Comparison of ENCODE assay signal across 1 cellular context in the genomic region with DNA sequence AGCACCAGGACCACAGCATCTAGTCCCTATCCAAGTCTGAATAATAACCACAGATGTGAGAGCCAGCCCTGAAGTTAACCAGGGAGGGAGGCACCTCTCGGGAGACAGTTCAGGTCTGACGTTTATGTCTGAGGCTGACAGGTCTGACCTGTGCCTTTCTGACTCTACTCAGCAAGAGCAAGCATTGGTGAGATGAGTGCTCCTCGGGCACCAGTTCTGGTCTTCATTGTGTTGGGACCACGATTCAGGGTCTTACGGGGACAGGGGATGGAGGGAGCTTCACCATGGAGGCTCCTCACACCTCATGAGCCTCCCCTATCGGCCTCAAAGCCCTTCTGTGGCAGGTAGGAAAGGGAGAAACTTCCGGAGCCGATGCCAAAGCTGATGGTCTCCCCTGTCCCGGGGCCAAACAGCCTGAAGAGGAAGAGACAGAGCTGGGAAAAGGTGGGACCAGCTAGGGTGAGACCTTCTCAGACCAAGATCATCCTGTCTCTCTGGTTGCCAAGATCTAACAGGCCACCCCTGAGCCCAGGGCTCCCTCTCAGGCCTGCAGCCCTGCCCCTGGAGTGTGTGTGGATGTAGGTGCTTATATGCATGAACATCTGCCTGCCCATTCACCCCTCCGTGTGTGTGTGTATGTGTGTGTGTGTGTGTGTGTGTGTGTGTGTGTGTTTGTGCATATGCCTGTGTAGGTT.
A peak's percentile ranks its signal among the peaks of the same experiment; 100 is the strongest.
TF ChIP-seq lines count a peak whose summit lies in the region.

No MANE protein-coding gene starts in this region.

TF ChIP-seq in HepG2, 621 proteins besides CTCF, POLR2A, EP300 and RAD21 (continued from another document):
- TF ChIP-seq, protein P1, sequence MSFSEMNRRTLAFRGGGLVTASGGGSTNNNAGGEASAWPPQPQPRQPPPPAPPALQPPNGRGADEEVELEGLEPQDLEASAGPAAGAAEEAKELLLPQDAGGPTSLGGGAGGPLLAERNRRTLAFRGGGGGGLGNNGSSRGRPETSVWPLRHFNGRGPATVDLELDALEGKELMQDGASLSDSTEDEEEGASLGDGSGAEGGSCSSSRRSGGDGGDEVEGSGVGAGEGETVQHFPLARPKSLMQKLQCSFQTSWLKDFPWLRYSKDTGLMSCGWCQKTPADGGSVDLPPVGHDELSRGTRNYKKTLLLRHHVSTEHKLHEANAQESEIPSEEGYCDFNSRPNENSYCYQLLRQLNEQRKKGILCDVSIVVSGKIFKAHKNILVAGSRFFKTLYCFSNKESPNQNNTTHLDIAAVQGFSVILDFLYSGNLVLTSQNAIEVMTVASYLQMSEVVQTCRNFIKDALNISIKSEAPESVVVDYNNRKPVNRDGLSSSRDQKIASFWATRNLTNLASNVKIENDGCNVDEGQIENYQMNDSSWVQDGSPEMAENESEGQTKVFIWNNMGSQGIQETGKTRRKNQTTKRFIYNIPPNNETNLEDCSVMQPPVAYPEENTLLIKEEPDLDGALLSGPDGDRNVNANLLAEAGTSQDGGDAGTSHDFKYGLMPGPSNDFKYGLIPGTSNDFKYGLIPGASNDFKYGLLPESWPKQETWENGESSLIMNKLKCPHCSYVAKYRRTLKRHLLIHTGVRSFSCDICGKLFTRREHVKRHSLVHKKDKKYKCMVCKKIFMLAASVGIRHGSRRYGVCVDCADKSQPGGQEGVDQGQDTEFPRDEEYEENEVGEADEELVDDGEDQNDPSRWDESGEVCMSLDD (CRISPR knock-in tag; IDR thresholded peaks at IDR 0.05; ENCODE audit: borderline replicate concordance): no peak
- TF ChIP-seq RXRA (CRISPR knock-in tag; IDR thresholded peaks at IDR 0.05): peak; percentile 28; the same call in 1 of the 2 replicates
- TF ChIP-seq, protein P2, sequence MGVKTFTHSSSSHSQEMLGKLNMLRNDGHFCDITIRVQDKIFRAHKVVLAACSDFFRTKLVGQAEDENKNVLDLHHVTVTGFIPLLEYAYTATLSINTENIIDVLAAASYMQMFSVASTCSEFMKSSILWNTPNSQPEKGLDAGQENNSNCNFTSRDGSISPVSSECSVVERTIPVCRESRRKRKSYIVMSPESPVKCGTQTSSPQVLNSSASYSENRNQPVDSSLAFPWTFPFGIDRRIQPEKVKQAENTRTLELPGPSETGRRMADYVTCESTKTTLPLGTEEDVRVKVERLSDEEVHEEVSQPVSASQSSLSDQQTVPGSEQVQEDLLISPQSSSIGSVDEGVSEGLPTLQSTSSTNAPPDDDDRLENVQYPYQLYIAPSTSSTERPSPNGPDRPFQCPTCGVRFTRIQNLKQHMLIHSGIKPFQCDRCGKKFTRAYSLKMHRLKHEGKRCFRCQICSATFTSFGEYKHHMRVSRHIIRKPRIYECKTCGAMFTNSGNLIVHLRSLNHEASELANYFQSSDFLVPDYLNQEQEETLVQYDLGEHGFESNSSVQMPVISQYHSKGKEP (CRISPR knock-in tag; IDR thresholded peaks at IDR 0.05): no peak
- no peak for TF ChIP-seq ZFP36 (IDR thresholded peaks at IDR 0.05; ENCODE audit: borderline replicate concordance, low read depth, low read length, partially characterized antibody)
- no peak for TF ChIP-seq ZSCAN20 (CRISPR knock-in tag; IDR thresholded peaks at IDR 0.05; ENCODE audit: borderline replicate concordance)
- TF ChIP-seq SYNCRIP (IDR thresholded peaks at IDR 0.05; ENCODE audit: insufficient read depth, low read depth, low read length): no peak
